Comparison of ENCODE assay signal across 13 cellular contexts in the genomic region with DNA sequence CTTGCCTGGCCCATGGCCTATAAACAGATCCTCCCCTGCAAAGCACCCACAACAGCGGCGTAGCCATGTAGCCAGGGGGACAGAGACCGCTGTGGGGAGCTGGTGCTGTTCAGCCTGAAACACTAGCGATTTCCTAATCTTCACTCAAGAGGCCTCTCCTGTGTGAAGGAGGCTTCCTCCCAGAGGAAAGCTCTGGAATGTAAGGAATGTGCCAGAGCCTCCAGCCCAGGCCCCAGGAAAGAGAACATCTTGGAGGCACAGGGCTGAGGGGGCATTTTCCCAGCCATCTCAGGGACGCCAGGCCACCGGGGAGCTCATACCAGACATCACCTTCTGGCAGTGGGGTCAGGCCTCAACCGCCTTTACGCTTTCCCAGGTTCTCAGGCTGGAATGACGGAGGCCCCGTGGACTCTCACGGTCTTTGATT. TPM values are rescaled to one million over a fixed set of nuclear protein-coding genes. Genes with fewer than 3 reads are reported as not detected.
DNase-seq lines count a peak whose midpoint lies in the region; ATAC-seq lines count a peak whose summit lies in the region.
"Had no signal": no experiment of that assay in that cellular context is flagged by ENCODE, and none has a peak within 500 bp of the region (broad histone marks: within the 10 kb centered on the region; RNA-seq: fewer than 3 reads in every experiment).

No MANE protein-coding gene starts in this region.

- H3K27ac ChIP-seq in ACC112 (ENCODE audit: low read depth, low read length) (peak overlapping the region; percentile 52), mesenchymal stem cell (ENCODE audit: low read length, poor library complexity, severe bottlenecking) (peak overlapping the region; percentile 92)
- H3K27ac ChIP-seq: BLaER1 treated with 17β-estradiol and CSF1 and Interleukin-3, amounts not matched to agents 10 nM and 100 nM; dorsolateral prefrontal cortex; VCaP had no signal

- H4K8ac ChIP-seq in mesenchymal stem cell (ENCODE audit: low read length) = peak overlapping the region; percentile 47

- peak overlapping the region; percentile 58 to 92 for H3K18ac ChIP-seq in mesenchymal stem cell (ENCODE audit: low read depth in 1 of 2, low read length in 2 of 2)

- no peak for ATAC-seq in GM21515 (IDR thresholded peaks at IDR 0.05; ENCODE audit: unreplicated experiment)
- no peak for ATAC-seq in HG03521 (IDR thresholded peaks at IDR 0.05; ENCODE audit: unreplicated experiment)

- H3K4me1 ChIP-seq in ACC112 (ENCODE audit: control insufficient read depth, insufficient read depth, low read length, unreplicated experiment) (peaks cover 13% of the 10 kb centered on the region), mesenchymal stem cell (ENCODE audit: control insufficient read depth, insufficient read depth, low read depth, low read length) (peaks cover 21% of the 10 kb centered on the region)

- H3K9ac ChIP-seq in mesenchymal stem cell (ENCODE audit: low read length) = no peak overlapping the region
- H3K9ac ChIP-seq: BLaER1 treated with 17β-estradiol and CSF1 and Interleukin-3, amounts not matched to agents 10 nM and 100 nM had no signal

- H3K23ac ChIP-seq in mesenchymal stem cell (ENCODE audit: low read length in 2 of 2) = no peak overlapping the region

- H3K4me2 ChIP-seq in mesenchymal stem cell (ENCODE audit: low read length, poor library complexity, severe bottlenecking) = no peak overlapping the region
- H3K4me2 ChIP-seq: BLaER1 treated with 17β-estradiol and CSF1 and Interleukin-3, amounts not matched to agents 10 nM and 100 nM had no signal

- H3K79me1 ChIP-seq in mesenchymal stem cell (replicated peaks; ENCODE audit: low read length, poor library complexity, severe bottlenecking) = peaks cover 24% of the 10 kb centered on the region

- peak overlapping the region; percentile 1 to 60 for H2BK12ac ChIP-seq in mesenchymal stem cell (ENCODE audit: low read length in 2 of 2)

- no peak overlapping the region for H3K14ac ChIP-seq in mesenchymal stem cell (ENCODE audit: low read length in 2 of 2)

- H3K27me3 ChIP-seq in ACC112 (ENCODE audit: insufficient read depth, low read length) (no peaks in the 10 kb centered on the region), mesenchymal stem cell (ENCODE audit: control insufficient read depth in 1 of 2, insufficient read depth in 1 of 2, low read length in 2 of 2) (no peaks in the 10 kb centered on the region)
- H3K27me3 ChIP-seq: BLaER1 treated with 17β-estradiol and CSF1 and Interleukin-3, amounts not matched to agents 10 nM and 100 nM; dorsolateral prefrontal cortex had no signal

- peak; percentile 81 for DNase-seq in HS-27A (ENCODE audit: low read depth)
- peak; percentile 67 for DNase-seq in ecto neural progenitor cell (ENCODE audit: low spot score)
- DNase-seq in mesenchymal stem cell = peak; percentile 87
- no peak for DNase-seq in activated CD4-positive, alpha-beta T cell treated with anti-CD3 and anti-CD28 coated beads, Interleukin-2, amount 50 U/mL, for 1 hour
- no peak for DNase-seq in SIG-M5 treated with dmso at 0.1 percent for 504 hours (lab: John Stamatoyannopoulos, UW; ENCODE audit: unreplicated experiment)
- DNase-seq: activated effector memory CD4-positive, alpha-beta T cell treated with Interleukin-2 at 50 U/mL for 16 hours; dorsolateral prefrontal cortex; NCI-H1694 had no signal

- H2BK120ac ChIP-seq in mesenchymal stem cell (ENCODE audit: low read depth, low read length) = peak overlapping the region; percentile 93

- 3% methylated on average over 10 of the region's 11 CpGs for WGBS in mesenchymal stem cell

- peaks cover 4% of the 10 kb centered on the region for H3K79me2 ChIP-seq in ACC112 (ENCODE audit: control insufficient read depth, insufficient read depth, low read length, unreplicated experiment)

- no peak overlapping the region for H2AFZ ChIP-seq in ACC112 (ENCODE audit: low read length, unreplicated experiment)
- no peak overlapping the region for H2AFZ ChIP-seq in mesenchymal stem cell (ENCODE audit: low read depth, low read length)

- peak overlapping the region; percentile 44 for H2BK15ac ChIP-seq in mesenchymal stem cell (ENCODE audit: low read depth, poor library complexity, severe bottlenecking)

- peaks cover 5% of the 10 kb centered on the region for H3K9me3 ChIP-seq in mesenchymal stem cell (ENCODE audit: control insufficient read depth, low read length)

- H3K4me3 ChIP-seq in ACC112 (ENCODE audit: low read depth, low read length) (no peak overlapping the region), mesenchymal stem cell (ENCODE audit: insufficient read depth in 1 of 2, low read depth in 1 of 2, low read length in 2 of 2) (no peak overlapping the region)
- H3K4me3 ChIP-seq: BLaER1 treated with 17β-estradiol and CSF1 and Interleukin-3, amounts not matched to agents 10 nM and 100 nM; dorsolateral prefrontal cortex had no signal

- peak overlapping the region in 1 of 2 experiments; percentile 59 for H3K4ac ChIP-seq in mesenchymal stem cell (ENCODE audit: low read depth in 1 of 2, low read length in 2 of 2)

- peak overlapping the region; percentile 47 for H2BK5ac ChIP-seq in mesenchymal stem cell (ENCODE audit: low read depth, low read length, poor library complexity, severe bottlenecking)

- peak overlapping the region; percentile 60 for H4K91ac ChIP-seq in mesenchymal stem cell (ENCODE audit: low read length)

- peak overlapping the region; percentile 32 for H2AK5ac ChIP-seq in mesenchymal stem cell (ENCODE audit: low read length, severe bottlenecking)

- H3K36me3 ChIP-seq in ACC112 (ENCODE audit: insufficient read depth, low read length) (no peaks in the 10 kb centered on the region), mesenchymal stem cell (ENCODE audit: control insufficient read depth in 1 of 2, insufficient read depth in 2 of 2, low read depth in 1 of 2, low read length in 2 of 2) (peaks cover 3 to 21% of the 10 kb centered on the region in 2 experiments)

RNA-seq across cellular contexts. Expression of gene MIAT, which starts 24.0 kb away (rescaled TPM):
- 0.08 TPM for polyA plus RNA-seq in mesenchymal stem cell (2013, experiment 1 of 2)
- 0.14 TPM for polyA plus RNA-seq in mesenchymal stem cell (2013, experiment 2 of 2)

RNA-seq across cellular contexts. Expression of gene CRYBA4, which starts 59.6 kb away (rescaled TPM):
- polyA plus RNA-seq in mesenchymal stem cell (2013, experiment 1 of 2) = not detected
- polyA plus RNA-seq in mesenchymal stem cell (2013, experiment 2 of 2) = not detected

Comparison
In these comparisons a context has a peak if more than half of its experiments do, and no peak if none do; other contexts are left out.
1. DNase-seq: peak in HS-27A (single experiment), ecto neural progenitor cell (single experiment) and mesenchymal stem cell (single experiment); none in activated CD4-positive, alpha-beta T cell treated with anti-CD3 and anti-CD28 coated beads, Interleukin-2, amount 50 U/mL, for 1 hour (single experiment) and SIG-M5 treated with dmso at 0.1 percent for 504 hours (single experiment).